ENCODE assay signal across 8 cellular contexts in genomic region chr6:117674991-117675657, GRCh38. TPM values are rescaled to one million over a fixed set of nuclear protein-coding genes. Genes with fewer than 3 reads are reported as not detected.
DNase-seq lines count a peak whose midpoint lies in the region; ATAC-seq and TF ChIP-seq lines count a peak whose summit lies in the region.

TSS of gene NUS1 (plus strand) at chr6:117675469. CDS start at chr6:117675671, 202 bp downstream.

- peak in 1 of 2 donors; percentile 20 for TF ChIP-seq POLR2A in gastroesophageal sphincter (IDR thresholded peaks at IDR 0.05)

- H3K9me3 Mint-ChIP-seq in activated naive CD4-positive, alpha-beta T cell treated with anti-CD3 and anti-CD28 coated beads for 36 hours: peaks cover 2% of the 10 kb centered on the region

- peak; percentile 96 for DNase-seq in NCI-H1048 (lab: John Stamatoyannopoulos, UW)
- DNase-seq in SK-N-MC (ENCODE audit: low read depth, low spot score): peak; percentile 70
- DNase-seq in activated naive CD4-positive, alpha-beta T cell treated with anti-CD3 and anti-CD28 coated beads for 36 hours: peak; percentile 98
- DNase-seq in non-pigmented ciliary epithelial cell (ENCODE audit: low read depth): peak; percentile 90
- peak; percentile 59 to 98 (median 96) for DNase-seq in substantia nigra (lab: John Stamatoyannopoulos, UW)

- H3K9ac ChIP-seq in SK-N-MC (ENCODE audit: insufficient read length): peak within 1 kb of the TSS; percentile 76

- H3K27ac ChIP-seq in SK-N-MC (no peak within 1 kb of the TSS), gastroesophageal sphincter (peak within 1 kb of the TSS; percentile 55 to 89 (median 82)), substantia nigra (ENCODE audit: low read depth, low read length, poor library complexity, severe bottlenecking) (peak within 1 kb of the TSS; percentile 62)

- H3K27me3 ChIP-seq in gastroesophageal sphincter: no peaks in the 10 kb centered on the region

- intact Hi-C loops in activated naive CD4-positive, alpha-beta T cell treated with anti-CD3 and anti-CD28 coated beads for 36 hours (cut with micrococcal nuclease): loop anchor here (1.0 to 10.0 kb wide), 12 partner anchors 73 to 1670 kb away; partner anchors contain the start of genes ASF1A, CEP85L, DCBLD1 and GOPC

- peaks cover 46% of the 10 kb centered on the region for H3K4me1 Mint-ChIP-seq in activated naive CD4-positive, alpha-beta T cell treated with anti-CD3 and anti-CD28 coated beads for 36 hours (ENCODE audit: low read depth)

- peak within 1 kb of the TSS; percentile 93 for H3K27ac Mint-ChIP-seq in activated naive CD4-positive, alpha-beta T cell treated with anti-CD3 and anti-CD28 coated beads for 36 hours

- peaks cover 7 to 50% (median 22%) of the 10 kb centered on the region in 3 donors for H3K4me1 ChIP-seq in gastroesophageal sphincter

- ATAC-seq in HG02610 (IDR thresholded peaks at IDR 0.05; ENCODE audit: unreplicated experiment) (peak; percentile 98), gastroesophageal sphincter (peak; percentile 100)

- H3K27me3 Mint-ChIP-seq in activated naive CD4-positive, alpha-beta T cell treated with anti-CD3 and anti-CD28 coated beads for 36 hours (ENCODE audit: low read depth): no peaks in the 10 kb centered on the region

- H3K4me3 Mint-ChIP-seq in activated naive CD4-positive, alpha-beta T cell treated with anti-CD3 and anti-CD28 coated beads for 36 hours: peak within 1 kb of the TSS; percentile 94

- WGBS in gastroesophageal sphincter (ENCODE audit: low coverage in 1 of 2), 2 donors: 5 to 17% methylated on average over 1 to 4 of the region's 53 CpGs

- H3K9me3 ChIP-seq in SK-N-MC (ENCODE audit: low read depth, low read length) (no peaks in the 10 kb centered on the region), gastroesophageal sphincter (no peaks in the 10 kb centered on the region)

- TF ChIP-seq CTCF in gastroesophageal sphincter (IDR thresholded peaks at IDR 0.05): peak; percentile 39 to 90 (median 68)

- CTCF ChIA-PET in activated naive CD4-positive, alpha-beta T cell treated with anti-CD3 and anti-CD28 coated beads for 36 hours (lab: Charles Lee): no interaction called here

- peak within 1 kb of the TSS; percentile 93 for H3K4me3 ChIP-seq in GM08714 (ENCODE audit: low read length)
- H3K4me3 ChIP-seq in SK-N-MC: peak within 1 kb of the TSS; percentile 83
- peak within 1 kb of the TSS; percentile 57 to 67 for H3K4me3 ChIP-seq in gastroesophageal sphincter

- no peak for TF ChIP-seq EP300 in gastroesophageal sphincter (IDR thresholded peaks at IDR 0.05)

- peaks cover 19% of the 10 kb centered on the region; the same call in 1 of the 2 replicates for H3K36me3 ChIP-seq in SK-N-MC (ENCODE audit: insufficient read depth, low read length)
- no peaks in the 10 kb centered on the region for H3K36me3 ChIP-seq in gastroesophageal sphincter

- peaks cover 17% of the 10 kb centered on the region for H3K36me3 Mint-ChIP-seq in activated naive CD4-positive, alpha-beta T cell treated with anti-CD3 and anti-CD28 coated beads for 36 hours (ENCODE audit: low read depth)

RNA-seq across cellular contexts. Expression of gene NUS1, which starts in this region (rescaled TPM):
- 10 to 100 TPM; 24.0 to 24.1 TPM for total RNA-seq in activated naive CD4-positive, alpha-beta T cell treated with anti-CD3 and anti-CD28 coated beads for 36 hours
- total RNA-seq in gastroesophageal sphincter: 10 to 100 TPM; 19.6 to 31.0 (median 24.1) TPM
